ENCODE assay signal across 1 cellular context in genomic region chr12:46523863-46524770, GRCh38.
TF ChIP-seq lines count a peak whose summit lies in the region.

No MANE protein-coding gene starts in this region.

TF ChIP-seq in HepG2, 621 proteins besides CTCF, POLR2A, EP300 and RAD21 (continued from another document and continues in another):
- no peak for TF ChIP-seq HNF1A (IDR thresholded peaks at IDR 0.05; ENCODE audit: low read depth)
- 0 out of 2 replicates have a peak, but pooled peaks have one; percentile 34 for TF ChIP-seq HNF1A (CRISPR knock-in tag; IDR thresholded peaks at IDR 0.05; ENCODE audit: borderline replicate concordance)
- TF ChIP-seq ZIK1 (CRISPR knock-in tag; IDR thresholded peaks at IDR 0.05; ENCODE audit: borderline replicate concordance, low read depth), result no peak
- no peak for TF ChIP-seq MTA3 (CRISPR knock-in tag; IDR thresholded peaks at IDR 0.05)
- TF ChIP-seq CEBPZ (IDR thresholded peaks at IDR 0.05; ENCODE audit: low read length), result no peak
- no peak for TF ChIP-seq ZNF318 (CRISPR knock-in tag; IDR thresholded peaks at IDR 0.05)
- no peak for TF ChIP-seq NFE2 (CRISPR knock-in tag; IDR thresholded peaks at IDR 0.05)
- TF ChIP-seq NKX3-1 (CRISPR knock-in tag; IDR thresholded peaks at IDR 0.05), result no peak
- peak; percentile 72 for TF ChIP-seq DRAP1 (CRISPR knock-in tag; IDR thresholded peaks at IDR 0.05)
- no peak for TF ChIP-seq PLSCR1 (CRISPR knock-in tag; IDR thresholded peaks at IDR 0.05; ENCODE audit: borderline replicate concordance)
- no peak for TF ChIP-seq ATF7-NPFF (CRISPR knock-in tag; IDR thresholded peaks at IDR 0.05; ENCODE audit: low read depth)
- no peak for TF ChIP-seq ZNF549 (CRISPR knock-in tag; IDR thresholded peaks at IDR 0.05)
- no peak for TF ChIP-seq STAG1 (CRISPR knock-in tag; IDR thresholded peaks at IDR 0.05)
- no peak for TF ChIP-seq USF2 (IDR thresholded peaks at IDR 0.05; ENCODE audit: low read depth, low read length)
- TF ChIP-seq USF2 (CRISPR knock-in tag; IDR thresholded peaks at IDR 0.05; ENCODE audit: borderline replicate concordance), result no peak
- no peak for TF ChIP-seq ZNF639 (CRISPR knock-in tag; conservative IDR thresholded peaks at IDR 0.05)
- 0 out of 2 replicates have a peak, but pooled peaks have one; percentile 27 for TF ChIP-seq KLF11 (CRISPR knock-in tag; IDR thresholded peaks at IDR 0.05)
- TF ChIP-seq PRDM10 (CRISPR knock-in tag; IDR thresholded peaks at IDR 0.05; ENCODE audit: low read depth), result peak; percentile 63
- no peak for TF ChIP-seq ZFYVE20 (CRISPR knock-in tag; IDR thresholded peaks at IDR 0.05; ENCODE audit: borderline replicate concordance, low read depth)
